In genomic region chr2:39665811-39666488, GRCh38 we compare ENCODE assay signal across 8 cellular contexts. TPM values are rescaled to one million over a fixed set of nuclear protein-coding genes. Genes with fewer than 3 reads are reported as not detected.
DNase-seq lines count a peak whose midpoint lies in the region; ATAC-seq and TF ChIP-seq lines count a peak whose summit lies in the region.

Gene TMEM178A (plus strand): TSS chr2:39665917. CDS start chr2:39665975, 58 bp downstream.

- under 1% methylated on average over 23 of the region's 90 CpGs for WGBS in mammary epithelial cell (ENCODE audit: low coverage, missing lambda C conversion rate)

- no peaks in the 10 kb centered on the region for H3K4me1 ChIP-seq in CD4-positive, alpha-beta memory T cell (ENCODE audit: insufficient read depth, low read length)
- H3K4me1 ChIP-seq in mammary epithelial cell (ENCODE audit: insufficient read depth, low read length): peaks cover 8% of the 10 kb centered on the region

- H3K36me3 ChIP-seq in CD4-positive, alpha-beta memory T cell (ENCODE audit: insufficient read depth, low read length): no peaks in the 10 kb centered on the region
- H3K36me3 ChIP-seq in mammary epithelial cell (ENCODE audit: insufficient read depth, low read length): no peaks in the 10 kb centered on the region

- H3K4me3 ChIP-seq in CD4-positive, alpha-beta memory T cell (ENCODE audit: low read length in 2 of 2): no peak within 1 kb of the TSS
- H3K4me3 ChIP-seq in mammary epithelial cell (replicated peaks in 1 of 3; ENCODE audit: insufficient read depth in 1 of 3, low read depth in 2 of 3, low read length in 3 of 3): peak within 1 kb of the TSS; percentile 1 to 45 (median 35)

- H3K4me2 ChIP-seq in mammary epithelial cell (ENCODE audit: insufficient read depth, low read depth, low read length): peak within 1 kb of the TSS; percentile 93

- no peaks in the 10 kb centered on the region for H3K79me2 ChIP-seq in mammary epithelial cell (ENCODE audit: insufficient read depth, low read length)

- H3K9ac ChIP-seq in mammary epithelial cell (ENCODE audit: insufficient read depth, low read length): no peak within 1 kb of the TSS

- dilution Hi-C loops in mammary epithelial cell (cut with HindIII; ENCODE audit: low sequenced_read_pairs): no loop called here

- peak within 1 kb of the TSS in 7 of 8 donors; percentile 30 to 66 (median 51) for H3K4me3 Mint-ChIP-seq in CD4-positive, alpha-beta memory T cell

- H3K36me3 Mint-ChIP-seq in CD4-positive, alpha-beta memory T cell: no peaks in the 10 kb centered on the region

- no TSS peak for BruUV-seq in mammary epithelial cell (replicated peaks; lab: Mats Ljungman, UMichigan)

- peaks cover 3 to 23% (median 10%) of the 10 kb centered on the region in 4 donors for H3K4me1 Mint-ChIP-seq in CD4-positive, alpha-beta memory T cell

- peak within 1 kb of the TSS; percentile 78 for H2AFZ ChIP-seq in mammary epithelial cell (ENCODE audit: low read depth, low read length)

- intact Hi-C loops in CD4-positive, alpha-beta memory T cell (cut with micrococcal nuclease): no loop called here
- intact Hi-C loops in mammary epithelial cell (cut with micrococcal nuclease): no loop called here

- CTCF ChIA-PET in CD4-positive, alpha-beta memory T cell (lab: Charles Lee; ENCODE audit: partially characterized antibody): no interaction called here
- CTCF ChIA-PET in mammary epithelial cell (lab: Charles Lee; ENCODE audit: low non-redundant PET): no interaction called here

- H4K20me1 ChIP-seq in mammary epithelial cell (ENCODE audit: insufficient read depth, low read length): no peaks in the 10 kb centered on the region

- ATAC-seq in HG03432 (IDR thresholded peaks at IDR 0.05; ENCODE audit: unreplicated experiment): peak; percentile 55

- H3K27ac Mint-ChIP-seq in CD4-positive, alpha-beta memory T cell: no peak within 1 kb of the TSS

- in situ Hi-C loops in mammary epithelial cell (cut with MboI; ENCODE audit: low sequenced_read_pairs in 2 of 2): no loop called here

- no peak within 1 kb of the TSS for H3K27ac ChIP-seq in CD4-positive, alpha-beta memory T cell (ENCODE audit: low read depth, low read length)
- H3K27ac ChIP-seq in mammary epithelial cell (ENCODE audit: insufficient read depth, low read depth, low read length): no peak within 1 kb of the TSS
- peak within 1 kb of the TSS; percentile 63 for H3K27ac ChIP-seq in temporal lobe (ENCODE audit: low read depth, low read length)

- POLR2A ChIA-PET in CD4-positive, alpha-beta memory T cell (lab: Charles Lee; ENCODE audit: partially characterized antibody): no interaction called here

- peaks cover 0 to 3% (median 0%) of the 10 kb centered on the region in 8 donors for H3K9me3 Mint-ChIP-seq in CD4-positive, alpha-beta memory T cell

- no peaks in the 10 kb centered on the region for H3K9me3 ChIP-seq in CD4-positive, alpha-beta memory T cell (ENCODE audit: control insufficient read depth in 1 of 2, low read length in 2 of 2)
- no peaks in the 10 kb centered on the region for H3K9me3 ChIP-seq in mammary epithelial cell (replicated peaks; ENCODE audit: insufficient read depth, low read length)

- no peak for TF ChIP-seq CTCF in mammary epithelial cell (conservative IDR thresholded peaks at IDR 0.05 in 1 of 2, IDR thresholded peaks at IDR 0.05 in 1 of 2; ENCODE audit: extremely low read depth in 1 of 2, insufficient read depth in 1 of 2, low read depth in 1 of 2, low read length in 2 of 2)

- DNase-seq in CD4-positive, alpha-beta memory T cell: no peak
- DNase-seq in mammary epithelial cell (no peak), left kidney (ENCODE audit: low read depth, low spot score) (peak; percentile 87), MV-4-11 (lab: John Stamatoyannopoulos, UW) (no peak), NCI-H2107 treated with DMSO at 0.1 percent for 48 hours (lab: John Stamatoyannopoulos, UW; ENCODE audit: unreplicated experiment) (no peak), NCI-H2196 (lab: John Stamatoyannopoulos, UW; ENCODE audit: unreplicated experiment) (no peak)

- H3K27me3 ChIP-seq in CD4-positive, alpha-beta memory T cell (ENCODE audit: insufficient read depth, low read length): peaks cover 12% of the 10 kb centered on the region
- H3K27me3 ChIP-seq in mammary epithelial cell (ENCODE audit: insufficient read depth, low read length): peaks cover 16% of the 10 kb centered on the region

- peaks cover 39 to 54% of the 10 kb centered on the region in 2 donors for H3K27me3 Mint-ChIP-seq in CD4-positive, alpha-beta memory T cell

RNA-seq across cellular contexts. Expression of gene TMEM178A, which starts in this region (rescaled TPM):
- not detected for total RNA-seq in CD4-positive, alpha-beta memory T cell
- polyA plus RNA-seq in CD4-positive, alpha-beta memory T cell: not detected
- total RNA-seq in mammary epithelial cell (1 to 10 TPM in 1 of 2 donors, under 1 TPM in 1; 0.19 to 1.5 TPM), temporal lobe (23.4 TPM)
- 0.17 TPM for polyA plus RNA-seq in mammary epithelial cell
- polyA minus RNA-seq in mammary epithelial cell: not detected

Comparison
In these comparisons a context has a peak if more than half of its experiments do, and no peak if none do; other contexts are left out.
1. H3K4me3 ChIP-seq: peak in mammary epithelial cell (3 of 3); none in CD4-positive, alpha-beta memory T cell (0 of 2).